27 cellular contexts compared by ENCODE assay signal in the genomic region with DNA sequence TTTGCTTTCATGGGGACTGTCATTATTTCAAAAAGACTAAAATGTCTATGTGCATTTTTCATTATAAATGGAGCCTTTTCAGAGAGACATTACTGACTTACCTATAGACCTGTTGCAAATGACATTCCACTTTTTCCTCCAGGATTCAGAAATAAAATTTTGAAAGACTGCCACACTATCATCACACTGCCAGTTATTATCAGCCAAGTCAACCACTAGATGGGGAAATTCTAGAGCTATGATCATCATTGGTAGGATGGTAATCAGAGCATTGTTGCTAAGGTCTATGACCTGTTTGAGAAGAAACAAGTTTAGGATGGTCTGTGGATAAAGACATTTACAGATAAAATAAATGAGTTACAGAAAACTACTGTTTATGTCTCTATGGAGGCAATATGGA. TPM values are rescaled to one million over a fixed set of nuclear protein-coding genes. Genes with fewer than 3 reads are reported as not detected.
"Had no signal": no experiment of that assay in that cellular context is flagged by ENCODE, and none has a peak within 500 bp of the region (broad histone marks: within the 10 kb centered on the region; RNA-seq: fewer than 3 reads in every experiment).

No MANE protein-coding gene starts in this region.

- H3K27me3 Mint-ChIP-seq: activated CD4-positive, alpha-beta memory T cell treated with anti-CD3 and anti-CD28 coated beads for 36 hours; brain; memory B cell had no signal

- H3K9me3 Mint-ChIP-seq: activated CD4-positive, alpha-beta memory T cell treated with anti-CD3 and anti-CD28 coated beads for 36 hours; activated naive CD4-positive, alpha-beta T cell treated with anti-CD3 and anti-CD28 coated beads for 36 hours; activated T-cell treated with anti-CD3 and anti-CD28 coated beads, Interleukin-2, amount 50 U/mL, for 72 hours; brain; memory B cell; nephron; stimulated activated naive CD8-positive, alpha-beta T cell treated with anti-CD3 and anti-CD28 coated beads, Interleukin-15, Interleukin-2, amounts not matched to agents 100 ng/mL and 50 ng/mL, for 24 hours; T-helper 1 cell treated with Interleukin-12 subunit alpha and Interleukin-12 subunit beta and Interleukin-4 antibody, amounts not matched to agents 30 μg/mL and 1 μg/mL, for 36 hours had no signal

- H3K27ac Mint-ChIP-seq: activated CD4-positive, alpha-beta memory T cell treated with anti-CD3 and anti-CD28 coated beads for 36 hours; activated naive CD4-positive, alpha-beta T cell treated with anti-CD3 and anti-CD28 coated beads for 36 hours; activated T-cell treated with anti-CD3 and anti-CD28 coated beads, Interleukin-2, amount 50 U/mL, for 72 hours; brain; memory B cell; nephron; stimulated activated naive CD8-positive, alpha-beta T cell treated with anti-CD3 and anti-CD28 coated beads, Interleukin-15, Interleukin-2, amounts not matched to agents 100 ng/mL and 50 ng/mL, for 24 hours; T-helper 1 cell treated with Interleukin-12 subunit alpha and Interleukin-12 subunit beta and Interleukin-4 antibody, amounts not matched to agents 30 μg/mL and 1 μg/mL, for 36 hours had no signal

- ATAC-seq: activated T-cell treated with anti-CD3 and anti-CD28 coated beads, Interleukin-2, amount 50 U/mL, for 72 hours; gastroesophageal sphincter; pancreas; psoas muscle; right cardiac atrium had no signal

- H3K4me3 Mint-ChIP-seq: activated CD4-positive, alpha-beta memory T cell treated with anti-CD3 and anti-CD28 coated beads for 36 hours; activated naive CD4-positive, alpha-beta T cell treated with anti-CD3 and anti-CD28 coated beads for 36 hours; activated T-cell treated with anti-CD3 and anti-CD28 coated beads, Interleukin-2, amount 50 U/mL, for 72 hours; brain; memory B cell; nephron; stimulated activated naive CD8-positive, alpha-beta T cell treated with anti-CD3 and anti-CD28 coated beads, Interleukin-15, Interleukin-2, amounts not matched to agents 100 ng/mL and 50 ng/mL, for 24 hours; T-helper 1 cell treated with Interleukin-12 subunit alpha and Interleukin-12 subunit beta and Interleukin-4 antibody, amounts not matched to agents 30 μg/mL and 1 μg/mL, for 36 hours had no signal

- H3K27ac ChIP-seq: esophagus muscularis mucosa, gastroesophageal sphincter, pancreas, psoas muscle, tibial artery had no signal

- DNase-seq: activated CD4-positive, alpha-beta memory T cell treated with anti-CD3 and anti-CD28 coated beads for 36 hours; activated CD4-positive, alpha-beta T cell treated with anti-CD3 and anti-CD28 coated beads for 48 hours; activated CD4-positive, CD25-positive, alpha-beta regulatory T cell; activated effector memory CD4-positive, alpha-beta T cell treated with Interleukin-2 at 50 U/mL for 16 hours; activated naive CD4-positive, alpha-beta T cell treated with anti-CD3 and anti-CD28 coated beads for 36 hours; activated T-cell treated with anti-CD3 and anti-CD28 coated beads, Interleukin-2, amount 50 U/mL, for 72 hours; caudate nucleus; dermis blood vessel endothelial cell; effector CD8-positive, alpha-beta T cell; head of caudate nucleus; hypothalamus; pancreas; psoas muscle; right cardiac atrium; stimulated activated CD4-positive, alpha-beta T cell treated with anti-CD3 and anti-CD28 coated beads, Interleukin-12 subunit alpha, Interleukin-12 subunit beta, amount 100 ng/mL, for 4 hours; stimulated activated CD4-positive, alpha-beta T cell treated with anti-CD3 and anti-CD28 coated beads, Interleukin-4, amount 100 ng/mL, for 4 hours; substantia nigra; T1000; tibial artery had no signal

- H3K4me1 Mint-ChIP-seq: brain, memory B cell had no signal

- H3K36me3 ChIP-seq: esophagus muscularis mucosa, pancreas had no signal

- H3K9me3 ChIP-seq: esophagus muscularis mucosa, gastroesophageal sphincter, pancreas, psoas muscle had no signal

- H3K4me1 ChIP-seq: esophagus muscularis mucosa, gastroesophageal sphincter, psoas muscle, tibial artery had no signal

- H3K4me3 ChIP-seq: esophagus muscularis mucosa, gastroesophageal sphincter, pancreas, psoas muscle, tibial artery had no signal

- H3K27me3 ChIP-seq: esophagus muscularis mucosa, gastroesophageal sphincter, tibial artery had no signal

- H3K36me3 Mint-ChIP-seq: activated CD4-positive, alpha-beta memory T cell treated with anti-CD3 and anti-CD28 coated beads for 36 hours; brain; memory B cell had no signal

RNA-seq across cellular contexts. Expression of a gene that starts 22.5 kb away (rescaled TPM):
- total RNA-seq: activated naive CD4-positive, alpha-beta T cell treated with anti-CD3 and anti-CD28 coated beads for 36 hours had no signal

RNA-seq across cellular contexts. Expression of a gene that starts 53.5 kb away (rescaled TPM):
- total RNA-seq: activated CD4-positive, alpha-beta memory T cell treated with anti-CD3 and anti-CD28 coated beads for 36 hours; myocyte had no signal
